14 cellular contexts compared by ENCODE assay signal in the genomic region with DNA sequence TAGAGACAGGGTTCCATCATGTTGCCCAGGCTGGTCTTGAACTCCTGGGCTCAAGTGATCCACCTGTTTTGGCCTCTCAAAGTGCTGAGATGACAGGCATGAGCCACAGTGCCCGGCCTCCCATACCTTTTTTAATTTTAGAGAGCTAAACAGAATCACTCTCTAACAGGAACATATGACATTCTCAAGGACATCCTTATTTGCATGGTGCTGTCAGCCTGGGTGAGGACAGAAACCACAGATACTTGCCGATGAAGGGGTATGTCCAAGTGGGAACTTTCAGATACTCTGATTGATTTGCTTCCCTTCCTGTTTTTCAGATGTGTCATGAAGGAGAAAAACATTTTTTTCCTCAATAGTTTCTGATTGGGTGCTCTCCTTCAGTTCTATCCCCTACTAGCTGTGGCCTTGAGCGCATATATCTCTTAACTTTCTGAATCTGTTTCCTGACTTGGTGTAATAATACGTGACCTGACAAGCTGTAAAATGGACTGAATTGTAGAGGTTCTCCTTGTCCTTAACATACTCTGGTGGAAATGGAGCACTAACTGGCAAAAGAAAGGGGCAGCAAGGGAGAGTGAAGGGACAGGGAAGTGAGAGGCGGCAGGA. TPM values are rescaled to one million over a fixed set of nuclear protein-coding genes. Genes with fewer than 3 reads are reported as not detected.
DNase-seq lines count a peak whose midpoint lies in the region; ATAC-seq, FAIRE-seq and TF ChIP-seq lines count a peak whose summit lies in the region.
"Had no signal": no experiment of that assay in that cellular context is flagged by ENCODE, and none has a peak within 500 bp of the region (broad histone marks: within the 10 kb centered on the region; RNA-seq: fewer than 3 reads in every experiment).

No MANE protein-coding gene starts in this region.

- H3K9me3 Mint-ChIP-seq in activated T-helper 2 cell treated with anti-CD3 and anti-CD28 coated beads, Interferon-gamma antibody, Interleukin-2, Interleukin-4, amounts not matched to agents 10 μg/mL and 5 μg/mL and 100 μg/mL, durations not matched to agents 14 hours and 24 hours and 36 hours, result no peaks in the 10 kb centered on the region
- H3K9me3 Mint-ChIP-seq: activated T-cell treated with anti-CD3 and anti-CD28 coated beads, Interleukin-2, amount 50 U/mL, for 72 hours had no signal

- no peaks in the 10 kb centered on the region for H3K9me3 ChIP-seq in mucosa of descending colon
- H3K9me3 ChIP-seq: heart left ventricle, left lung had no signal

- ATAC-seq in GM19467 (IDR thresholded peaks at IDR 0.05; ENCODE audit: unreplicated experiment) (peak; percentile 65), HG02852 (IDR thresholded peaks at IDR 0.05; ENCODE audit: unreplicated experiment) (peak; percentile 81), HG03558 (IDR thresholded peaks at IDR 0.05; ENCODE audit: extremely low read depth, unreplicated experiment) (peak; percentile 78), mucosa of descending colon (no peak)
- ATAC-seq: activated T-cell treated with anti-CD3 and anti-CD28 coated beads, Interleukin-2, amount 50 U/mL, for 72 hours; heart left ventricle; left lung had no signal

- no peaks in the 10 kb centered on the region for H3K36me3 Mint-ChIP-seq in activated T-helper 2 cell treated with anti-CD3 and anti-CD28 coated beads, Interferon-gamma antibody, Interleukin-2, Interleukin-4, amounts not matched to agents 10 μg/mL and 5 μg/mL and 100 μg/mL, durations not matched to agents 14 hours and 24 hours and 36 hours (ENCODE audit: low read depth)

- H3K4me1 ChIP-seq in mucosa of descending colon (ENCODE audit: low read depth), result no peaks in the 10 kb centered on the region
- H3K4me1 ChIP-seq: left lung had no signal

- no peak for DNase-seq in GM12892 (ENCODE audit: insufficient read length)
- no peak for DNase-seq in mucosa of descending colon
- DNase-seq in activated T-helper 2 cell treated with anti-CD3 and anti-CD28 coated beads, Interferon-gamma antibody, Interleukin-2, Interleukin-4, amounts not matched to agents 10 μg/mL and 5 μg/mL and 100 μg/mL, durations not matched to agents 14 hours and 24 hours and 36 hours (ENCODE audit: low spot score), result no peak
- DNase-seq in activated CD4-positive, alpha-beta T cell treated with anti-CD3 and anti-CD28 coated beads for 4 hours, result no peak
- no peak for DNase-seq in LoVo (ENCODE audit: low spot score)
- DNase-seq: activated CD4-positive, CD25-positive, alpha-beta regulatory T cell; activated T-cell treated with anti-CD3 and anti-CD28 coated beads, Interleukin-2, amount 50 U/mL, for 72 hours; heart left ventricle; left lung; NCI-H1105; NCI-H524 treated with DMSO at 0.1 percent for 48 hours had no signal

- intact Hi-C loops in mucosa of descending colon (cut with DNase I, micrococcal nuclease), result no loop called here
- intact Hi-C loops in activated T-helper 2 cell treated with anti-CD3 and anti-CD28 coated beads, Interferon-gamma antibody, Interleukin-2, Interleukin-4, amounts not matched to agents 10 μg/mL and 5 μg/mL and 100 μg/mL, durations not matched to agents 14 hours and 24 hours and 36 hours (cut with micrococcal nuclease), result no loop called here

- H3K4me3 Mint-ChIP-seq in activated T-helper 2 cell treated with anti-CD3 and anti-CD28 coated beads, Interferon-gamma antibody, Interleukin-2, Interleukin-4, amounts not matched to agents 10 μg/mL and 5 μg/mL and 100 μg/mL, durations not matched to agents 14 hours and 24 hours and 36 hours (ENCODE audit: low read depth), result no peak overlapping the region
- H3K4me3 Mint-ChIP-seq: activated T-cell treated with anti-CD3 and anti-CD28 coated beads, Interleukin-2, amount 50 U/mL, for 72 hours had no signal

- no peak overlapping the region for H3K4me3 ChIP-seq in mucosa of descending colon
- H3K4me3 ChIP-seq: heart left ventricle, left lung had no signal

- peaks cover 26% of the 10 kb centered on the region for H3K27me3 Mint-ChIP-seq in activated T-helper 2 cell treated with anti-CD3 and anti-CD28 coated beads, Interferon-gamma antibody, Interleukin-2, Interleukin-4, amounts not matched to agents 10 μg/mL and 5 μg/mL and 100 μg/mL, durations not matched to agents 14 hours and 24 hours and 36 hours (ENCODE audit: low read depth)

- FAIRE-seq in GM12892 (lab: Jason Lieb, UNC), result peak; percentile 81

- H3K4me1 Mint-ChIP-seq in activated T-helper 2 cell treated with anti-CD3 and anti-CD28 coated beads, Interferon-gamma antibody, Interleukin-2, Interleukin-4, amounts not matched to agents 10 μg/mL and 5 μg/mL and 100 μg/mL, durations not matched to agents 14 hours and 24 hours and 36 hours (ENCODE audit: low read depth), result no peaks in the 10 kb centered on the region

- no peak for TF ChIP-seq POLR2A in GM12892 (IDR thresholded peaks at IDR 0.05; ENCODE audit: low read depth, low read length)

- H3K27ac Mint-ChIP-seq in activated T-helper 2 cell treated with anti-CD3 and anti-CD28 coated beads, Interferon-gamma antibody, Interleukin-2, Interleukin-4, amounts not matched to agents 10 μg/mL and 5 μg/mL and 100 μg/mL, durations not matched to agents 14 hours and 24 hours and 36 hours, result no peak overlapping the region
- H3K27ac Mint-ChIP-seq: activated T-cell treated with anti-CD3 and anti-CD28 coated beads, Interleukin-2, amount 50 U/mL, for 72 hours had no signal

- H3K36me3 ChIP-seq in mucosa of descending colon (ENCODE audit: low read depth), result no peaks in the 10 kb centered on the region
- H3K36me3 ChIP-seq: heart left ventricle, left lung had no signal

- no peak for TF ChIP-seq CTCF in mucosa of descending colon (IDR thresholded peaks at IDR 0.05)

RNA-seq across cellular contexts. Expression of gene MYO3B, which starts 49.6 kb away (rescaled TPM):
- 0.78 TPM for polyA plus RNA-seq in GM12892 (2012; ENCODE audit: missing spikeins)
- total RNA-seq in mucosa of descending colon, result under 1 TPM; 0.06 to 0.39 (median 0.09) TPM
- total RNA-seq in activated T-helper 2 cell treated with anti-CD3 and anti-CD28 coated beads, Interferon-gamma antibody, Interleukin-2, Interleukin-4, amounts not matched to agents 10 μg/mL and 5 μg/mL and 100 μg/mL, durations not matched to agents 14 hours and 24 hours and 36 hours, result 13.7 and 14.4 TPM in 2 replicates
- polyA plus RNA-seq: heart left ventricle had no signal

Comparison
In these comparisons a context has a peak if more than half of its experiments do, and no peak if none do; other contexts are left out.
1. RNA of gene MYO3B, which starts 49.6 kb away (total RNA-seq): 13.7 to 14.4 TPM in activated T-helper 2 cell treated with anti-CD3 and anti-CD28 coated beads, Interferon-gamma antibody, Interleukin-2, Interleukin-4, amounts not matched to agents 10 μg/mL and 5 μg/mL and 100 μg/mL, durations not matched to agents 14 hours and 24 hours and 36 hours; 0.06 to 0.39 TPM in mucosa of descending colon; every median in the first group is over 10 times any median in the second.